Comparison of ENCODE assay signal across 9 cellular contexts in genomic region chr3:39346785-39347585, GRCh38. TPM values are rescaled to one million over a fixed set of nuclear protein-coding genes. Genes with fewer than 3 reads are reported as not detected.
DNase-seq lines count a peak whose midpoint lies in the region; ATAC-seq and TF ChIP-seq lines count a peak whose summit lies in the region.
"Had no signal": no experiment of that assay in that cellular context is flagged by ENCODE, and none has a peak within 500 bp of the region (broad histone marks: within the 10 kb centered on the region; RNA-seq: fewer than 3 reads in every experiment).

No MANE protein-coding gene starts in this region.

- DNase-seq in erythroblast (lab: John Stamatoyannopoulos, UW) (peak; percentile 53 to 81), NK-92 (lab: John Stamatoyannopoulos, UW; ENCODE audit: unreplicated experiment) (no peak), omental fat pad (ENCODE audit: low spot score) (no peak)
- DNase-seq in central memory CD4-positive, alpha-beta T cell = no peak
- DNase-seq: stimulated activated CD4-positive, alpha-beta T cell treated with anti-CD3 and anti-CD28 coated beads, Interleukin-2, amount 100 ng/mL, for 48 hours had no signal

- no peak for TF ChIP-seq POLR2A in erythroblast (IDR thresholded peaks at IDR 0.05; ENCODE audit: low read length)

- peak; percentile 83 for ATAC-seq in GM18519 (IDR thresholded peaks at IDR 0.05; ENCODE audit: low FRiP score, unreplicated experiment)
- ATAC-seq in GM21529 (IDR thresholded peaks at IDR 0.05; ENCODE audit: unreplicated experiment) = peak; percentile 85
- ATAC-seq in HG03378 (IDR thresholded peaks at IDR 0.05; ENCODE audit: unreplicated experiment) = peak; percentile 73
- no peak for ATAC-seq in HG03139 (IDR thresholded peaks at IDR 0.05; ENCODE audit: unreplicated experiment)
- no peak for ATAC-seq in omental fat pad (ENCODE audit: low FRiP score)

- TF ChIP-seq CTCF in omental fat pad (IDR thresholded peaks at IDR 0.05) = no peak

RNA-seq across cellular contexts. Expression of gene CCR8, which starts 17.5 kb away (rescaled TPM):
- total RNA-seq in omental fat pad = not detected

RNA-seq across cellular contexts. Expression of gene SLC25A38, which starts 36.2 kb away (rescaled TPM):
- 10 to 100 TPM; 18.8 to 25.7 (median 22.8) TPM for total RNA-seq in omental fat pad

RNA-seq across cellular contexts. Expression of gene RPSA, which starts 59.5 kb away (rescaled TPM):
- 1,000 to 10,000 TPM in 2 of 4 donors, 100 to 1,000 TPM in 2; 890 to 1,192 (median 1,008) TPM for total RNA-seq in omental fat pad

Comparison
In these comparisons a context has a peak if more than half of its experiments do, and no peak if none do; other contexts are left out.
1. ATAC-seq: peak in GM18519 (single experiment), GM21529 (single experiment) and HG03378 (single experiment); none in HG03139 (single experiment) and omental fat pad (single experiment).
2. DNase-seq: peak in erythroblast (2 of 2); none in NK-92 (single experiment), omental fat pad (single experiment) and central memory CD4-positive, alpha-beta T cell (single experiment).